In genomic region chr20:62761759-62762131, GRCh38 we compare ENCODE assay signal across 1 cellular context.
TF ChIP-seq lines count a peak whose summit lies in the region.

No MANE protein-coding gene starts in this region.

TF ChIP-seq in H1, 55 proteins besides CTCF, POLR2A, EP300 and RAD21:
- no peak for TF ChIP-seq POLR2AphosphoS5 (IDR thresholded peaks at IDR 0.05; ENCODE audit: low read depth, low read length)
- no peak for TF ChIP-seq USF2 (IDR thresholded peaks at IDR 0.05; ENCODE audit: low read length)
- no peak for TF ChIP-seq TAF7 (optimal IDR thresholded peaks at IDR 0.05; ENCODE audit: borderline replicate concordance, low read depth, low read length)
- TF ChIP-seq CHD1 (IDR thresholded peaks at IDR 0.05; ENCODE audit: low read depth, low read length) = no peak
- no peak for TF ChIP-seq KDM1A (IDR thresholded peaks at IDR 0.05; ENCODE audit: borderline replicate concordance, low read length)
- TF ChIP-seq SIN3A (conservative IDR thresholded peaks at IDR 0.05 in 1 of 2, IDR thresholded peaks at IDR 0.05 in 1 of 2; ENCODE audit: low read depth in 1 of 2, low read length in 2 of 2) = no peak
- TF ChIP-seq MAX (IDR thresholded peaks at IDR 0.05) = no peak
- TF ChIP-seq YY1 (IDR thresholded peaks at IDR 0.05; ENCODE audit: low read depth, low read length) = no peak
- no peak for TF ChIP-seq MAFK (IDR thresholded peaks at IDR 0.05; ENCODE audit: low read depth, low read length)
- TF ChIP-seq FOSL1 (IDR thresholded peaks at IDR 0.05; ENCODE audit: insufficient read depth, low read depth, low read length) = no peak
- no peak for TF ChIP-seq SP1 (IDR thresholded peaks at IDR 0.05; ENCODE audit: low read depth, low read length)
- TF ChIP-seq CBX8 (IDR thresholded peaks at IDR 0.05; ENCODE audit: borderline replicate concordance, low read depth, low read length) = no peak
- no peak for TF ChIP-seq GABPA (IDR thresholded peaks at IDR 0.05; ENCODE audit: borderline replicate concordance, insufficient read depth, low read length)
- no peak for TF ChIP-seq JUND (IDR thresholded peaks at IDR 0.05; ENCODE audit: low read length)
